Comparison of ENCODE assay signal across 11 cellular contexts in the genomic region with DNA sequence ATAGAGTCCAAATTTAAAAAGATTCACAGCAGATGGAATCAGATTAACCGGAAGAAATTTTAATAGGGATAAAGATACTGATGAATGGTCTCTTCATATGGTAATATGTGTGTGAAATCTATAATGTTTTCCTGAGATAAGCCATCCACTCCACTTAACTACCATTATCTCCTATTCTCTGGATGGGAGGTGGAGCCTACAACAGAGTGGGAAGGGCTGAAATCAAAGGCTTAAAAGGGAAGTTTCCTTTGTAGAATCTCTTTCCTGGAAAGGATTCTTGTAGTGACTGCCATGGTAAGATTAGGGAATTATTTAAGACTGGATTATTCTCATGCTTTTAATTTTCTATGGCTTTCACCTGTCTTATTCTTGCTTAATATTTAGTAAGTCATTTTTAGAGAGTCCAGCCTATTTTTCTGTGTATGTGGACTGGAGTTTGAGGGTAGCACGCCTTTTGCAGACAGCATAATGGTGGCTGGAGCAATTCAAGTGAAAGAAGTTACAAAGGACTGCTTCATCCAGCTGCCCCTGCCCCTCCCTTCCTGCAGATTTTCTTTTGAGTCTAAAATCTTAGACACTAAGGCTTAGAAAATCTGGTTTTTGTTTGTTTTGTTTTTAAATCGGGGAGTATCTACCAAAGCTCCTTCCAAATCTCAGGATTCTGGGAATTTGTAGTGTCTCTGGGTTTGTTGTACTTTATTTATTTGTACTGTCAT. TPM values are rescaled to one million over a fixed set of nuclear protein-coding genes. Genes with fewer than 3 reads are reported as not detected.
DNase-seq lines count a peak whose midpoint lies in the region; ATAC-seq, FAIRE-seq and TF ChIP-seq lines count a peak whose summit lies in the region.
"Had no signal": no experiment of that assay in that cellular context is flagged by ENCODE, and none has a peak within 500 bp of the region (broad histone marks: within the 10 kb centered on the region; RNA-seq: fewer than 3 reads in every experiment).

No MANE protein-coding gene starts in this region.

- H3K4me1 ChIP-seq in HUES6 (ENCODE audit: control insufficient read depth, insufficient read depth, low read length), result peaks cover 44% of the 10 kb centered on the region
- H3K4me1 ChIP-seq in body of pancreas, result peaks cover 16% of the 10 kb centered on the region

- TF ChIP-seq CTCF in body of pancreas (IDR thresholded peaks at IDR 0.05), result no peak

- H3K4me1 Mint-ChIP-seq in stimulated activated effector memory CD8-positive, alpha-beta T cell treated with anti-CD3 and anti-CD28 coated beads, Interleukin-12 subunit alpha, Interleukin-12 subunit beta, amount 100 ng/mL, for 72 hours, result peaks cover 22% of the 10 kb centered on the region

- H3K4me3 ChIP-seq in HUES6 (ENCODE audit: low read depth, low read length) (peak overlapping the region; percentile 37), body of pancreas (no peak overlapping the region)

- H3K9ac ChIP-seq in HUES6 (ENCODE audit: low read length), result peak overlapping the region; percentile 61

- DNase-seq in body of pancreas (no peak), frontal cortex (ENCODE audit: low spot score in 2 of 2) (no peak)
- DNase-seq in stimulated activated effector memory CD8-positive, alpha-beta T cell treated with anti-CD3 and anti-CD28 coated beads, Interleukin-12 subunit alpha, Interleukin-12 subunit beta, amount 100 ng/mL, for 72 hours (ENCODE audit: low spot score in 2 of 2), result no peak
- no peak for DNase-seq in NK-92 treated with Interleukin-12 subunit alpha and Interleukin-12 subunit beta, amount 100 ng/mL, for 24 hours (lab: John Stamatoyannopoulos, UW)
- DNase-seq: left colon, right cardiac atrium had no signal

- no peak overlapping the region for H3K4me3 Mint-ChIP-seq in stimulated activated effector memory CD8-positive, alpha-beta T cell treated with anti-CD3 and anti-CD28 coated beads, Interleukin-12 subunit alpha, Interleukin-12 subunit beta, amount 100 ng/mL, for 72 hours

- no peaks in the 10 kb centered on the region for H3K9me3 Mint-ChIP-seq in stimulated activated effector memory CD8-positive, alpha-beta T cell treated with anti-CD3 and anti-CD28 coated beads, Interleukin-12 subunit alpha, Interleukin-12 subunit beta, amount 100 ng/mL, for 72 hours

- H3K9me3 ChIP-seq in HUES6 (ENCODE audit: control insufficient read depth, insufficient read depth, low read depth, low read length) (no peaks in the 10 kb centered on the region), body of pancreas (no peaks in the 10 kb centered on the region)

- no peak for ATAC-seq in body of pancreas
- no peak for ATAC-seq in stimulated activated effector memory CD8-positive, alpha-beta T cell treated with anti-CD3 and anti-CD28 coated beads, Interleukin-12 subunit alpha, Interleukin-12 subunit beta, amount 100 ng/mL, for 72 hours
- no peak for ATAC-seq in activated CD4-positive, CD25-positive, alpha-beta regulatory T cell treated with anti-CD3 and anti-CD28 coated beads, Interleukin-2, amount 50 U/mL, for 24 hours
- no peak for ATAC-seq in GM19467 (IDR thresholded peaks at IDR 0.05; ENCODE audit: unreplicated experiment)
- ATAC-seq: left colon had no signal

- H3K36me3 ChIP-seq in HUES6 (ENCODE audit: control insufficient read depth, insufficient read depth, low read length), result peaks cover 53% of the 10 kb centered on the region
- peaks cover 0 to 7% of the 10 kb centered on the region in 2 donors for H3K36me3 ChIP-seq in body of pancreas (replicated peaks in 1 of 2; ENCODE audit: insufficient read depth in 1 of 2, low read depth in 2 of 2)

- peaks cover 100% of the 10 kb centered on the region for H3K36me3 Mint-ChIP-seq in stimulated activated effector memory CD8-positive, alpha-beta T cell treated with anti-CD3 and anti-CD28 coated beads, Interleukin-12 subunit alpha, Interleukin-12 subunit beta, amount 100 ng/mL, for 72 hours

- intact Hi-C loops in body of pancreas (cut with DNase I), result no loop called here

- no peak for TF ChIP-seq POLR2A in body of pancreas (IDR thresholded peaks at IDR 0.05)

- H3K27ac Mint-ChIP-seq in stimulated activated effector memory CD8-positive, alpha-beta T cell treated with anti-CD3 and anti-CD28 coated beads, Interleukin-12 subunit alpha, Interleukin-12 subunit beta, amount 100 ng/mL, for 72 hours, result peak overlapping the region; percentile 71

- H3K27me3 ChIP-seq in HUES6 (ENCODE audit: control insufficient read depth, insufficient read depth, low read length) (no peaks in the 10 kb centered on the region), body of pancreas (no peaks in the 10 kb centered on the region), layer of hippocampus (ENCODE audit: control insufficient read depth, insufficient read depth, low read length) (no peaks in the 10 kb centered on the region)

- H3K27ac ChIP-seq in HUES6 (ENCODE audit: low read depth, low read length) (peak overlapping the region; percentile 75), body of pancreas (peak overlapping the region in 3 of 4 donors; percentile 23 to 36 (median 34)), layer of hippocampus (ENCODE audit: low read depth, low read length) (peak overlapping the region; percentile 30)

- FAIRE-seq in frontal cortex (lab: Jason Lieb, UNC), result no peak
- FAIRE-seq: endometrium had no signal

- 85% methylated on average over 3 of the region's 3 CpGs for whole genome bisulfite sequencing in body of pancreas, 2 donors

RNA-seq across cellular contexts. Expression of gene KAT7, which starts 26.5 kb away (rescaled TPM):
- total RNA-seq in body of pancreas (10 to 100 TPM in 1 of 2 donors, 1 to 10 TPM in 1; 7.3 to 16.5 TPM), frontal cortex (32.2 TPM)

RNA-seq across cellular contexts. Expression of gene TAC4, which starts 32.9 kb away (rescaled TPM):
- not detected for total RNA-seq in body of pancreas
- total RNA-seq in frontal cortex, result not detected
- total RNA-seq: left colon had no signal

RNA-seq across cellular contexts. Expression of gene FAM117A, which starts 51.0 kb away (rescaled TPM):
- total RNA-seq in body of pancreas, result 10 to 100 TPM in 1 of 2 donors, 1 to 10 TPM in 1; 4.3 to 11.7 TPM
- 0.82 TPM for total RNA-seq in frontal cortex
